Comparison of ENCODE assay signal across 23 cellular contexts in the genomic region with DNA sequence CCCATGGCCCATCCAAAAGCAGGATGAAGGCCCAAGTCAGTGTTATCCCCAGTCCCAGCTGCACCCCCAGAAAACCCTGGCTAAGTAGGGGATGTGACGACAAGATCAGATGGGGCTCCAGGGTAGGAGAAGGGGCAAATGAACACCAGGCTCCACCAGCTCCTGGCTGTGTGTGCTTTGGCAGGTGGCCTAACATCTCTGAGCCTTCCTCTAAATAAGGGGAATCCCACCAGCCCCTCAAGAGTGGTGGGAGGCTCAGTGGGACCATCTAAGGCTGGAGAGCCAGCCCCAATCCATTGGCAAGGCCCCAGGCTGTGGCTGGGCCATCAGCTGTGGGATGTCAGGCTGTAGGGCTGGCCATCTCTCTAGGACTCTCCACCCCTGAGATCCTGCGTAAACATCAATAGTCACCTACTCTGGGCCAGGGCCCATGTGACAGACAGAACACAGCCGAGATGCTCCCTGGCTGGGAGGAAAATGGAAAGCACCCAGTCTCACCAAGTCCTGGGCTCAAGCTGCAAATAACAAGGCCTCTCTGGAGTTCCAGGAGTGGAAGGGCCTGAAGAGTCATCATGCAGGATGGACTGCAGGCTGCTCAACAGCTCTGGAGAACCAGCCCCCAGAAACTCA. TPM values are rescaled to one million over a fixed set of nuclear protein-coding genes. Genes with fewer than 3 reads are reported as not detected.
DNase-seq lines count a peak whose midpoint lies in the region; ATAC-seq, FAIRE-seq and TF ChIP-seq lines count a peak whose summit lies in the region.
"Had no signal": no experiment of that assay in that cellular context is flagged by ENCODE, and none has a peak within 500 bp of the region (broad histone marks: within the 10 kb centered on the region; RNA-seq: fewer than 3 reads in every experiment).

No MANE protein-coding gene starts in this region.

- no peaks in the 10 kb centered on the region for H3K36me3 Mint-ChIP-seq in CD8-positive, alpha-beta T cell
- H3K36me3 Mint-ChIP-seq: activated naive CD4-positive, alpha-beta T cell treated with anti-CD3 and anti-CD28 coated beads, Interleukin-2, amount 50 U/mL, for 24 hours; stimulated activated memory B cell treated with anti-CD40 and anti-IgM and Interleukin-4, amounts not matched to agents 10 μg/mL and 1 μg/mL and 100 μg/mL, for 72 hours; type B pancreatic cell had no signal

- CTCF ChIA-PET in HepG2 (lab: Yijun Ruan, JAX; ENCODE audit: low intra/inter-chr PET ratio, low total read pairs) = no interaction called here
- CTCF ChIA-PET in CD8-positive, alpha-beta T cell (lab: Charles Lee) = interaction anchor here (0.9 kb wide), 1 partner anchor 28 kb away, joined by 3 read pairs; no protein-coding TSS in a partner anchor

- in situ Hi-C loops in HepG2 (cut with HindIII; ENCODE audit: extremely low pct_ligation_motif_present, low pct_unique_long_range_greater_than_20kb) = no loop called here

- ATAC-seq in HepG2 = peak; percentile 20; the same call in 1 of the 3 replicates
- ATAC-seq in right lobe of liver = no peak
- peak in 1 of 8 donors; percentile 14 for ATAC-seq in heart right ventricle
- ATAC-seq in left colon = no peak
- ATAC-seq in HG02763 (IDR thresholded peaks at IDR 0.05; ENCODE audit: unreplicated experiment) = no peak
- no peak for ATAC-seq in CD8-positive, alpha-beta T cell
- ATAC-seq: stimulated activated memory B cell treated with anti-CD40 and anti-IgM and Interleukin-4, amounts not matched to agents 10 μg/mL and 1 μg/mL and 100 μg/mL, for 72 hours had no signal

- TF ChIP-seq POLR2A in HepG2 (IDR thresholded peaks at IDR 0.05; ENCODE audit: insufficient read depth in 1 of 2, low read depth in 2 of 2, low read length in 2 of 2) (no peak), right lobe of liver (IDR thresholded peaks at IDR 0.05) (no peak), prostate gland (IDR thresholded peaks at IDR 0.05) (no peak)

- no peaks in the 10 kb centered on the region for H3K79me2 ChIP-seq in HepG2 (ENCODE audit: insufficient read depth, low read length)

- no peak overlapping the region for H3K4me3 Mint-ChIP-seq in CD8-positive, alpha-beta T cell
- H3K4me3 Mint-ChIP-seq: activated naive CD4-positive, alpha-beta T cell treated with anti-CD3 and anti-CD28 coated beads, Interleukin-2, amount 50 U/mL, for 24 hours; stimulated activated memory B cell treated with anti-CD40 and anti-IgM and Interleukin-4, amounts not matched to agents 10 μg/mL and 1 μg/mL and 100 μg/mL, for 72 hours; type B pancreatic cell had no signal

- H3K9ac ChIP-seq in HepG2 (ENCODE audit: insufficient read depth, low read depth, low read length) = no peak overlapping the region

- H3K36me3 ChIP-seq in HepG2 (replicated peaks in 1 of 2; ENCODE audit: control insufficient read depth in 1 of 2, insufficient read depth in 2 of 2, low read length in 2 of 2) (no peaks in the 10 kb centered on the region), right lobe of liver (no peaks in the 10 kb centered on the region), heart right ventricle (no peaks in the 10 kb centered on the region), prostate gland (no peaks in the 10 kb centered on the region)
- H3K36me3 ChIP-seq in CD8-positive, alpha-beta T cell (ENCODE audit: insufficient read depth, low read length) = no peaks in the 10 kb centered on the region
- H3K36me3 ChIP-seq: MG63, ovary had no signal

- TF ChIP-seq RAD21 in HepG2 (CRISPR knock-in tag; IDR thresholded peaks at IDR 0.05) = no peak

- no peak for FAIRE-seq in HepG2 (lab: Jason Lieb, UNC)
- FAIRE-seq: astrocyte, GM18507, TTC549 had no signal

- H3K27ac ChIP-seq in HepG2 (ENCODE audit: extremely low read length, insufficient read depth, low read length) = no peak overlapping the region
- no peak overlapping the region for H3K27ac ChIP-seq in right lobe of liver
- H3K27ac ChIP-seq in heart right ventricle = peak overlapping the region in 7 of 10 donors; percentile 1 to 82 (median 71)
- peak overlapping the region; percentile 57 to 69 for H3K27ac ChIP-seq in prostate gland
- no peak overlapping the region for H3K27ac ChIP-seq in CD8-positive, alpha-beta T cell (ENCODE audit: low read depth, low read length)
- H3K27ac ChIP-seq: BLaER1 treated with 17β-estradiol and CSF1 and Interleukin-3, amounts not matched to agents 10 nM and 100 nM; ovary had no signal

- WGBS in HepG2 (ENCODE audit: low lambda C conversion rate) = 33% methylated on average over 1 of the region's 3 CpGs
- no CpG with 5 or more reads among the region's 3 CpGs for WGBS in right lobe of liver (ENCODE audit: insufficient coverage, low coverage, low lambda C conversion rate, missing lambda C conversion rate)
- 73 to 78% methylated on average over 3 of the region's 3 CpGs for WGBS in heart right ventricle, 2 donors
- 69% methylated on average over 3 of the region's 3 CpGs for WGBS in prostate gland

- H2AFZ ChIP-seq in HepG2 (ENCODE audit: low read length) = no peak overlapping the region

- peaks cover 28% of the 10 kb centered on the region for H3K27me3 Mint-ChIP-seq in CD8-positive, alpha-beta T cell (ENCODE audit: low read depth)
- H3K27me3 Mint-ChIP-seq: activated naive CD4-positive, alpha-beta T cell treated with anti-CD3 and anti-CD28 coated beads, Interleukin-2, amount 50 U/mL, for 24 hours; type B pancreatic cell had no signal

- peaks cover 25% of the 10 kb centered on the region for H3K4me1 ChIP-seq in HepG2 (ENCODE audit: insufficient read depth, low read length)
- no peaks in the 10 kb centered on the region for H3K4me1 ChIP-seq in right lobe of liver
- peaks cover 12 to 49% (median 27%) of the 10 kb centered on the region in 9 donors for H3K4me1 ChIP-seq in heart right ventricle
- H3K4me1 ChIP-seq in prostate gland (replicated peaks) = peaks cover 12% of the 10 kb centered on the region
- no peaks in the 10 kb centered on the region for H3K4me1 ChIP-seq in CD8-positive, alpha-beta T cell (ENCODE audit: insufficient read depth, low read length)

- intact Hi-C loops in HepG2 (cut with micrococcal nuclease; ENCODE audit: unreplicated experiment) (no loop called here), right lobe of liver (cut with DNase I) (no loop called here), heart right ventricle (cut with DNase I) (loop anchor here in 1 of 10 donors (10.0 kb wide), 1 partner anchor 46 kb away; no protein-coding TSS in a partner anchor), prostate gland (cut with DNase I) (no loop called here), left colon (cut with DNase I, micrococcal nuclease) (no loop called here)
- intact Hi-C loops in CD8-positive, alpha-beta T cell (cut with DNase I, micrococcal nuclease) = no loop called here

- H3K4me3 ChIP-seq in HepG2 (replicated peaks in 1 of 3; ENCODE audit: insufficient read depth in 1 of 3, low read depth in 2 of 3, low read length in 3 of 3) = no peak overlapping the region
- no peak overlapping the region for H3K4me3 ChIP-seq in right lobe of liver
- no peak overlapping the region for H3K4me3 ChIP-seq in heart right ventricle
- H3K4me3 ChIP-seq in prostate gland = no peak overlapping the region
- no peak overlapping the region for H3K4me3 ChIP-seq in CD8-positive, alpha-beta T cell (ENCODE audit: low read depth, low read length)
- H3K4me3 ChIP-seq: BLaER1 treated with 17β-estradiol and CSF1 and Interleukin-3, amounts not matched to agents 10 nM and 100 nM; MG63; ovary had no signal

- POLR2A ChIA-PET in HepG2 (lab: Yijun Ruan, JAX) = no interaction called here
- POLR2A ChIA-PET in CD8-positive, alpha-beta T cell (lab: Charles Lee) = interaction anchor here (0.9 kb wide), 1 partner anchor 22 kb away, joined by 3 read pairs; no protein-coding TSS in a partner anchor

- DNase-seq in HepG2 (ENCODE audit: low spot score) (no peak), right lobe of liver (no peak), heart right ventricle (no peak), prostate gland (ENCODE audit: low spot score) (no peak), left colon (no peak), NCI-H510A (lab: John Stamatoyannopoulos, UW) (no peak)
- no peak for DNase-seq in CD8-positive, alpha-beta T cell
- DNase-seq: activated CD4-positive, alpha-beta T cell treated with anti-CD3 and anti-CD28 coated beads for 4 hours; IMR-90; MG63; NCI-H1436; NCI-H524 treated with DMSO at 0.1 percent for 48 hours; ovary; RPMI8226; SW 1271 had no signal

- H3K4me1 Mint-ChIP-seq in CD8-positive, alpha-beta T cell (ENCODE audit: low read depth) = no peaks in the 10 kb centered on the region
- H3K4me1 Mint-ChIP-seq: activated naive CD4-positive, alpha-beta T cell treated with anti-CD3 and anti-CD28 coated beads, Interleukin-2, amount 50 U/mL, for 24 hours had no signal

- TF ChIP-seq EP300 in HepG2 (IDR thresholded peaks at IDR 0.05; ENCODE audit: low read depth in 2 of 2, low read length in 2 of 2) (no peak), HepG2 (CRISPR knock-in tag; IDR thresholded peaks at IDR 0.05; ENCODE audit: borderline replicate concordance) (no peak)

- H3K9me3 Mint-ChIP-seq in CD8-positive, alpha-beta T cell = no peaks in the 10 kb centered on the region
- H3K9me3 Mint-ChIP-seq: activated naive CD4-positive, alpha-beta T cell treated with anti-CD3 and anti-CD28 coated beads, Interleukin-2, amount 50 U/mL, for 24 hours; stimulated activated memory B cell treated with anti-CD40 and anti-IgM and Interleukin-4, amounts not matched to agents 10 μg/mL and 1 μg/mL and 100 μg/mL, for 72 hours; type B pancreatic cell had no signal

- H3K4me2 ChIP-seq in HepG2 (ENCODE audit: low read depth, low read length) = peak overlapping the region; percentile 27; the same call in 1 of the 2 replicates

- no peak for TF ChIP-seq CTCF in HepG2 (CRISPR knock-in tag; IDR thresholded peaks at IDR 0.05)
- TF ChIP-seq CTCF in right lobe of liver (IDR thresholded peaks at IDR 0.05) = no peak
- no peak for TF ChIP-seq CTCF in heart right ventricle (IDR thresholded peaks at IDR 0.05)
- no peak for TF ChIP-seq CTCF in prostate gland (IDR thresholded peaks at IDR 0.05)
- no peak for TF ChIP-seq CTCF in CD8-positive, alpha-beta T cell (IDR thresholded peaks at IDR 0.05)

- H3K9me3 ChIP-seq in HepG2 (ENCODE audit: low read length) = no peaks in the 10 kb centered on the region
- no peaks in the 10 kb centered on the region for H3K9me3 ChIP-seq in right lobe of liver
- no peaks in the 10 kb centered on the region for H3K9me3 ChIP-seq in heart right ventricle
- no peaks in the 10 kb centered on the region for H3K9me3 ChIP-seq in prostate gland
- H3K9me3 ChIP-seq in CD8-positive, alpha-beta T cell (ENCODE audit: low read length) = no peaks in the 10 kb centered on the region
- H3K9me3 ChIP-seq: BLaER1 treated with 17β-estradiol and CSF1 and Interleukin-3, amounts not matched to agents 10 nM and 100 nM; MG63; ovary had no signal

- no TSS peak for BruUV-seq in HepG2 (replicated peaks; lab: Mats Ljungman, UMichigan)

- no peaks in the 10 kb centered on the region for H4K20me1 ChIP-seq in HepG2 (ENCODE audit: insufficient read depth, low read length)

- H3K27me3 ChIP-seq in HepG2 (ENCODE audit: control insufficient read depth in 1 of 2, insufficient read depth in 2 of 2, low read length in 2 of 2) = peaks cover 0 to 10% of the 10 kb centered on the region in 2 experiments; a peak in 2 of 5 replicates
- no peaks in the 10 kb centered on the region for H3K27me3 ChIP-seq in right lobe of liver
- no peaks in the 10 kb centered on the region for H3K27me3 ChIP-seq in heart right ventricle
- no peaks in the 10 kb centered on the region for H3K27me3 ChIP-seq in prostate gland (replicated peaks; ENCODE audit: insufficient read depth)
- H3K27me3 ChIP-seq in CD8-positive, alpha-beta T cell (ENCODE audit: insufficient read depth, low read length) = no peaks in the 10 kb centered on the region
- H3K27me3 ChIP-seq: MG63, ovary had no signal

- H3K27ac Mint-ChIP-seq in CD8-positive, alpha-beta T cell = no peak overlapping the region
- H3K27ac Mint-ChIP-seq: activated naive CD4-positive, alpha-beta T cell treated with anti-CD3 and anti-CD28 coated beads, Interleukin-2, amount 50 U/mL, for 24 hours; stimulated activated memory B cell treated with anti-CD40 and anti-IgM and Interleukin-4, amounts not matched to agents 10 μg/mL and 1 μg/mL and 100 μg/mL, for 72 hours; type B pancreatic cell had no signal

RNA-seq across cellular contexts. Expression of a gene that starts 7.5 kb away (rescaled TPM):
- total RNA-seq in HepG2 (2016; rRNA removed; fragmentation: Illumina TruSeq; extraction: Trizol) = 0.18 and 0.49 TPM in 2 replicates
- 0.10 and 0.26 TPM in 2 replicates for total RNA-seq in HepG2 (2016; cell fraction: cytosol; rRNA removed; fragmentation: Illumina TruSeq; extraction: Trizol; ENCODE audit: low read depth)
- 0.25 and 0.61 TPM in 2 replicates for total RNA-seq in HepG2 (2016; cell fraction: insoluble cytoplasmic fraction; rRNA removed; fragmentation: Illumina TruSeq; extraction: Trizol)
- 0.24 and 0.40 TPM in 2 replicates for total RNA-seq in HepG2 (2016; cell fraction: membrane; rRNA removed; fragmentation: Illumina TruSeq; extraction: Trizol)
- total RNA-seq in HepG2 (2016; cell fraction: nucleus; rRNA removed; fragmentation: Illumina TruSeq; extraction: Trizol) = 0.47 and 0.78 TPM in 2 replicates
- polyA plus RNA-seq in HepG2 (2011; rRNA removed) = 0.84 and 0.85 TPM in 2 replicates
- polyA plus RNA-seq in HepG2 (2011; cell fraction: cytosol; rRNA removed) = 0.64 and 0.74 TPM in 2 replicates
- 1.3 and 1.4 TPM in 2 replicates for polyA plus RNA-seq in HepG2 (2011; cell fraction: nucleus; rRNA removed)
- 0.98 and 2.3 TPM in 2 replicates for polyA plus RNA-seq in HepG2 (2012)
- polyA plus RNA-seq in HepG2 (2016; cell fraction: cytosol; fragmentation: Illumina TruSeq; extraction: Trizol; ENCODE audit: low read depth) = 0.11 and 0.24 TPM in 2 replicates
- polyA plus RNA-seq in HepG2 (2016; cell fraction: insoluble cytoplasmic fraction; fragmentation: Illumina TruSeq; extraction: Trizol; ENCODE audit: low read depth) = 0.69 and 0.96 TPM in 2 replicates
- 0.35 and 0.79 TPM in 2 replicates for polyA plus RNA-seq in HepG2 (2016; cell fraction: membrane; fragmentation: Illumina TruSeq; extraction: Trizol; ENCODE audit: low read depth)
- 1.5 and 1.7 TPM in 2 replicates for polyA plus RNA-seq in HepG2 (2016; cell fraction: nucleus; fragmentation: Illumina TruSeq; extraction: Trizol; ENCODE audit: insufficient read depth, low read depth)
- polyA minus RNA-seq in HepG2 (2011; rRNA and poly(A)+ RNA removed; ENCODE audit: low replicate concordance) = 1.8 and 6.1 TPM in 2 replicates
- 0.89 and 2.0 TPM in 2 replicates for polyA minus RNA-seq in HepG2 (2011; cell fraction: cytosol; rRNA and poly(A)+ RNA removed)
- 0.37 and 0.77 TPM in 2 replicates for polyA minus RNA-seq in HepG2 (2011; cell fraction: nucleus; rRNA and poly(A)+ RNA removed)
- total RNA-seq in right lobe of liver = 10 to 100 TPM; 13.8 to 45.7 (median 16.2) TPM
- total RNA-seq in heart right ventricle = 10 to 100 TPM; 17.9 to 57.7 (median 22.1) TPM
- polyA plus RNA-seq in heart right ventricle = 10 to 100 TPM; 13.1 to 22.2 TPM
- total RNA-seq in prostate gland = 10 to 100 TPM; 25.5 to 39.6 TPM
- 10 to 100 TPM in 1 of 2 donors, 1 to 10 TPM in 1; 6.5 to 18.0 TPM for total RNA-seq in left colon
- total RNA-seq in CD8-positive, alpha-beta T cell = not detected

Comparison
In these comparisons a context has a peak if more than half of its experiments do, and no peak if none do; other contexts are left out.
1. H3K27ac ChIP-seq: peak in heart right ventricle (7 of 10) and prostate gland (2 of 2); none in HepG2 (single experiment), right lobe of liver (0 of 3) and CD8-positive, alpha-beta T cell (single experiment).